ENCODE assay signal across 29 cellular contexts in the genomic region with DNA sequence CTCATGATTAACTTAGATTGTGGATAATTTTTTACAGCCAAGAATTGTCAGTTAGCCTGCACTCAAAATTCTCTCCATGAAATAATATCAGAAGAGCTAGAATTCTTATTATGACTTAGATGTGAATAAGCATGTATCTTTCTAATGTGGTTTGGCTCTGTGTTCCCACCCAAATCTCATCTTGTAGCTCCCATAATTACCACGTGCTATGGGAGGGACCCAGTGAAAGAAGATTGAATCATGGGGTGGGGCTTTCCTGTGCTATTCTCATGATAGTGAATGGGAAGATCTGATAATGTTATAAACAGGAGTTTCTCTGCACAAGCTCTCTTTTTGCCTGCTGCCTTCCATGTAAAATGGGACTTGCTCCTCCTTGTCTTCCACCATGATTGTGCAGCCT.
"Had no signal": no experiment of that assay in that cellular context is flagged by ENCODE, and none has a peak within 500 bp of the region (broad histone marks: within the 10 kb centered on the region; RNA-seq: fewer than 3 reads in every experiment).

No MANE protein-coding gene starts in this region.

- H3K9ac ChIP-seq: neural progenitor cell, parathyroid adenoma had no signal

- H3K27me3 ChIP-seq: heart right ventricle, left lung, neural progenitor cell, right atrium auricular region, thyroid gland had no signal

- H3K27ac ChIP-seq: epithelial cell of prostate, heart right ventricle, left lung, neural progenitor cell, parathyroid adenoma, prostate gland, right atrium auricular region, thyroid gland had no signal

- H3K4me1 ChIP-seq: heart right ventricle, left lung, neural progenitor cell, parathyroid adenoma, prostate gland, right atrium auricular region had no signal

- DNase-seq: cerebellar nuclear complex; cortex of kidney; effector CD4-positive, alpha-beta T cell; foreskin melanocyte; glutamatergic neuron; heart right ventricle; hippocampal formation; left cardiac atrium; left lung; mesendoderm; midbrain; naive thymus-derived CD4-positive, alpha-beta T cell; stimulated activated CD4-positive, alpha-beta T cell treated with anti-CD3 and anti-CD28 coated beads, Interleukin-12 subunit alpha, Interleukin-12 subunit beta, amount 100 ng/mL, for 4 hours; stimulated activated CD4-positive, alpha-beta T cell treated with anti-CD3 and anti-CD28 coated beads, Interleukin-1b, Interleukin-23, amount 100 ng/mL, for 48 hours; stimulated activated CD4-positive, alpha-beta T cell treated with anti-CD3 and anti-CD28 coated beads, Interleukin-4, amount 100 ng/mL, for 1 hour; stimulated activated CD8-positive, alpha-beta memory T cell treated with anti-CD3 and anti-CD28 coated beads, Interleukin-4, amount 100 ng/mL, for 48 hours; stimulated activated naive CD4-positive, alpha-beta T cell; stimulated activated naive CD8-positive, alpha-beta T cell treated with anti-CD3 and anti-CD28 coated beads, Interleukin-15, amount 100 ng/mL, for 72 hours; thyroid gland had no signal

- H3K36me3 ChIP-seq: heart right ventricle, left lung, neural progenitor cell, prostate gland, right atrium auricular region, thyroid gland had no signal

- H3K4me3 ChIP-seq: heart right ventricle, left lung, neural progenitor cell, prostate gland, right atrium auricular region, smooth muscle cell, thyroid gland had no signal

- H3K4me2 ChIP-seq: neural progenitor cell, smooth muscle cell had no signal

- H3K9me3 Mint-ChIP-seq: naive thymus-derived CD4-positive, alpha-beta T cell; nephron; neural progenitor cell; type B pancreatic cell had no signal

- H3K27me3 Mint-ChIP-seq: stimulated activated naive CD8-positive, alpha-beta T cell treated with anti-CD3 and anti-CD28 coated beads, Interleukin-15, amount 100 ng/mL, for 72 hours had no signal

- ATAC-seq: esophagus mucosa; heart right ventricle; left cardiac atrium; left lung; naive thymus-derived CD4-positive, alpha-beta T cell; sciatic nerve; stimulated activated naive CD8-positive, alpha-beta T cell treated with anti-CD3 and anti-CD28 coated beads, Interleukin-15, amount 100 ng/mL, for 72 hours had no signal

- H3K9me3 ChIP-seq: heart right ventricle, left lung, prostate gland, right atrium auricular region, thyroid gland had no signal

- H3K79me2 ChIP-seq: parathyroid adenoma had no signal

- H3K4me1 Mint-ChIP-seq: naive thymus-derived CD4-positive, alpha-beta T cell; nephron; neural progenitor cell; stimulated activated naive CD8-positive, alpha-beta T cell treated with anti-CD3 and anti-CD28 coated beads, Interleukin-15, amount 100 ng/mL, for 72 hours had no signal

- H2AFZ ChIP-seq: neural progenitor cell, parathyroid adenoma had no signal

- H3K36me3 Mint-ChIP-seq: naive thymus-derived CD4-positive, alpha-beta T cell; neural progenitor cell; type B pancreatic cell had no signal

- H3K4me3 Mint-ChIP-seq: naive thymus-derived CD4-positive, alpha-beta T cell; nephron; neural progenitor cell; stimulated activated naive CD8-positive, alpha-beta T cell treated with anti-CD3 and anti-CD28 coated beads, Interleukin-15, amount 100 ng/mL, for 72 hours; type B pancreatic cell had no signal
